8 cellular contexts compared by ENCODE assay signal in the genomic region with DNA sequence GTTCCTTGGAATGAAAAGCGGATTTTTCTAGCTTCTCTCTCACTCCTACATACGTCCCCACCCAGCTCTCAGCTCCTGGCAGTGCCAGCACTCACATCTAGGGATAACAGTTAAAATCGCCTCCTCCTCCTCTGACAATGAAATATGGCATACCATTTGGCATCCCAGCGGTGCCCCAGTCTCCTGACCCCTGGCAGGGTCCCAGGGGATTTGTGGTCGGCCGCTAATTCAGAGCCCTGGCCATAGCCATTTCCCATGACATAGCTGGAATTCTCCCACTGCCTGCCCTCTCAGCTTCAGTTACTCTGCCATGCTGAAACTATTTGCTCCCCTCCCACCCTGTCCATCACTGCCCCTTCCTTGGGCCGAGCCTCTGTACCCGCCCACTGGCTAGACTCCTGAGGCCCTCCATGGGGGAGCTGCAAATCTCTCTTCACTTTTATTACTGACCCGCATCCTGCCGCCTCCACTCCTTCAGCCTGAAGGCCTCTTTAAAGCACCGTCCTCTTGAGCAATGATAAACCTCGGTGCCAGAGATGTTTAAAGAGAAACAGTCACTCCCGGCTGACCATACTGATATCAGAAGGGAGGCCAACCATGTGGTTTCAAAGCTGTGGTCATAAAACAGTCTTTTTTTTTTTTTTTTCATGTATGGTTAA.
DNase-seq lines count a peak whose midpoint lies in the region; ATAC-seq and TF ChIP-seq lines count a peak whose summit lies in the region.

No MANE protein-coding gene starts in this region.

- no peaks in the 10 kb centered on the region for H3K27me3 Mint-ChIP-seq in activated naive CD4-positive, alpha-beta T cell treated with anti-CD3 and anti-CD28 coated beads for 36 hours (ENCODE audit: low read depth)

- H3K9me3 Mint-ChIP-seq in activated naive CD4-positive, alpha-beta T cell treated with anti-CD3 and anti-CD28 coated beads for 36 hours: peaks cover 18% of the 10 kb centered on the region

- TF ChIP-seq EP300 in Ishikawa (IDR thresholded peaks at IDR 0.05; ENCODE audit: borderline replicate concordance) (peak; percentile 97), upper lobe of left lung (IDR thresholded peaks at IDR 0.05) (no peak)

- H3K4me1 ChIP-seq in lower lobe of right lung (no peaks in the 10 kb centered on the region), upper lobe of left lung (no peaks in the 10 kb centered on the region)

- H3K4me3 Mint-ChIP-seq in activated naive CD4-positive, alpha-beta T cell treated with anti-CD3 and anti-CD28 coated beads for 36 hours: no peak overlapping the region

- H3K27ac ChIP-seq in lower lobe of right lung (no peak overlapping the region), upper lobe of left lung (peak overlapping the region; percentile 7 to 40 (median 18))

- ATAC-seq in lower lobe of right lung (peak; percentile 60 to 61), upper lobe of left lung (ENCODE audit: low FRiP score in 2 of 2) (peak; percentile 61 to 83), HG02798 (IDR thresholded peaks at IDR 0.05; ENCODE audit: poor library complexity, unreplicated experiment) (no peak)

- H3K27ac Mint-ChIP-seq in activated naive CD4-positive, alpha-beta T cell treated with anti-CD3 and anti-CD28 coated beads for 36 hours: no peak overlapping the region

- H3K36me3 Mint-ChIP-seq in activated naive CD4-positive, alpha-beta T cell treated with anti-CD3 and anti-CD28 coated beads for 36 hours (ENCODE audit: low read depth): no peaks in the 10 kb centered on the region

- H3K27me3 ChIP-seq in lower lobe of right lung (ENCODE audit: low read depth) (no peaks in the 10 kb centered on the region), upper lobe of left lung (no peaks in the 10 kb centered on the region)

- intact Hi-C loops in lower lobe of right lung (cut with DNase I): no loop called here
- intact Hi-C loops in activated naive CD4-positive, alpha-beta T cell treated with anti-CD3 and anti-CD28 coated beads for 36 hours (cut with micrococcal nuclease): no loop called here

- no peaks in the 10 kb centered on the region for H3K36me3 ChIP-seq in lower lobe of right lung
- no peaks in the 10 kb centered on the region for H3K36me3 ChIP-seq in upper lobe of left lung

- no peak for TF ChIP-seq POLR2A in upper lobe of left lung (IDR thresholded peaks at IDR 0.05)

- peak; percentile 94 for DNase-seq in dedifferentiated amniotic fluid mesenchymal stem cell (ENCODE audit: extremely low spot score)
- DNase-seq in lower lobe of right lung: no peak
- DNase-seq in upper lobe of left lung: no peak
- DNase-seq in stimulated activated CD4-positive, alpha-beta T cell treated with anti-CD3 and anti-CD28 coated beads, Interleukin-4, amount 100 ng/mL, for 4 hours: no peak
- no peak for DNase-seq in KBM-7
- no peak for DNase-seq in activated naive CD4-positive, alpha-beta T cell treated with anti-CD3 and anti-CD28 coated beads for 36 hours

- H3K4me1 Mint-ChIP-seq in activated naive CD4-positive, alpha-beta T cell treated with anti-CD3 and anti-CD28 coated beads for 36 hours (ENCODE audit: low read depth): no peaks in the 10 kb centered on the region

- TF ChIP-seq RAD21 in Ishikawa (IDR thresholded peaks at IDR 0.05; ENCODE audit: low read depth): no peak; the same call in 1 of the 2 replicates

- CTCF ChIA-PET in activated naive CD4-positive, alpha-beta T cell treated with anti-CD3 and anti-CD28 coated beads for 36 hours (lab: Charles Lee): no interaction called here

- no peak overlapping the region for H3K4me3 ChIP-seq in lower lobe of right lung
- no peak overlapping the region for H3K4me3 ChIP-seq in upper lobe of left lung

- TF ChIP-seq CTCF in lower lobe of right lung (IDR thresholded peaks at IDR 0.05) (no peak), upper lobe of left lung (IDR thresholded peaks at IDR 0.05) (no peak)

- H3K9me3 ChIP-seq in lower lobe of right lung (peaks cover 21% of the 10 kb centered on the region), upper lobe of left lung (peaks cover 4 to 21% (median 12%) of the 10 kb centered on the region in 4 donors)

- in situ Hi-C loops in KBM-7 (cut with MboI; ENCODE audit: low pct_unique_long_range_greater_than_20kb, low sequenced_read_pairs): no loop called here

- WGBS in upper lobe of left lung, 2 donors: 37 to 46% methylated on average over 13 of the region's 13 CpGs

TF ChIP-seq in Ishikawa, 13 proteins besides CTCF, POLR2A, EP300 and RAD21:
- no peak; the same call in 1 of the 2 replicates for TF ChIP-seq YY1 (IDR thresholded peaks at IDR 0.05; ENCODE audit: low read depth)
- TF ChIP-seq, protein P1, sequence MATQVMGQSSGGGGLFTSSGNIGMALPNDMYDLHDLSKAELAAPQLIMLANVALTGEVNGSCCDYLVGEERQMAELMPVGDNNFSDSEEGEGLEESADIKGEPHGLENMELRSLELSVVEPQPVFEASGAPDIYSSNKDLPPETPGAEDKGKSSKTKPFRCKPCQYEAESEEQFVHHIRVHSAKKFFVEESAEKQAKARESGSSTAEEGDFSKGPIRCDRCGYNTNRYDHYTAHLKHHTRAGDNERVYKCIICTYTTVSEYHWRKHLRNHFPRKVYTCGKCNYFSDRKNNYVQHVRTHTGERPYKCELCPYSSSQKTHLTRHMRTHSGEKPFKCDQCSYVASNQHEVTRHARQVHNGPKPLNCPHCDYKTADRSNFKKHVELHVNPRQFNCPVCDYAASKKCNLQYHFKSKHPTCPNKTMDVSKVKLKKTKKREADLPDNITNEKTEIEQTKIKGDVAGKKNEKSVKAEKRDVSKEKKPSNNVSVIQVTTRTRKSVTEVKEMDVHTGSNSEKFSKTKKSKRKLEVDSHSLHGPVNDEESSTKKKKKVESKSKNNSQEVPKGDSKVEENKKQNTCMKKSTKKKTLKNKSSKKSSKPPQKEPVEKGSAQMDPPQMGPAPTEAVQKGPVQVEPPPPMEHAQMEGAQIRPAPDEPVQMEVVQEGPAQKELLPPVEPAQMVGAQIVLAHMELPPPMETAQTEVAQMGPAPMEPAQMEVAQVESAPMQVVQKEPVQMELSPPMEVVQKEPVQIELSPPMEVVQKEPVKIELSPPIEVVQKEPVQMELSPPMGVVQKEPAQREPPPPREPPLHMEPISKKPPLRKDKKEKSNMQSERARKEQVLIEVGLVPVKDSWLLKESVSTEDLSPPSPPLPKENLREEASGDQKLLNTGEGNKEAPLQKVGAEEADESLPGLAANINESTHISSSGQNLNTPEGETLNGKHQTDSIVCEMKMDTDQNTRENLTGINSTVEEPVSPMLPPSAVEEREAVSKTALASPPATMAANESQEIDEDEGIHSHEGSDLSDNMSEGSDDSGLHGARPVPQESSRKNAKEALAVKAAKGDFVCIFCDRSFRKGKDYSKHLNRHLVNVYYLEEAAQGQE (IDR thresholded peaks at IDR 0.05; ENCODE audit: low read depth): no peak
- peak; percentile 95 for TF ChIP-seq TCF12 (IDR thresholded peaks at IDR 0.05; ENCODE audit: low read depth)
- peak; percentile 86; the same call in 1 of the 2 replicates for TF ChIP-seq FOXM1 (IDR thresholded peaks at IDR 0.05; ENCODE audit: borderline replicate concordance, low read depth)
- TF ChIP-seq TEAD4 (IDR thresholded peaks at IDR 0.05): peak; percentile 97
- TF ChIP-seq TAF1 (IDR thresholded peaks at IDR 0.05; ENCODE audit: low read depth): no peak; the same call in 1 of the 2 replicates
- TF ChIP-seq EGR1 (IDR thresholded peaks at IDR 0.05): peak; percentile 62
- TF ChIP-seq, protein P2, sequence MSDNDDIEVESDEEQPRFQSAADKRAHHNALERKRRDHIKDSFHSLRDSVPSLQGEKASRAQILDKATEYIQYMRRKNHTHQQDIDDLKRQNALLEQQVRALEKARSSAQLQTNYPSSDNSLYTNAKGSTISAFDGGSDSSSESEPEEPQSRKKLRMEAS (IDR thresholded peaks at IDR 0.05): peak; percentile 62
- TF ChIP-seq CEBPB (IDR thresholded peaks at IDR 0.05): peak; percentile 94
- peak; percentile 98 for TF ChIP-seq NFIC (IDR thresholded peaks at IDR 0.05)
- no peak; the same call in 1 of the 2 replicates for TF ChIP-seq ZBTB7A (IDR thresholded peaks at IDR 0.05; ENCODE audit: low read depth)
- TF ChIP-seq, protein P3, sequence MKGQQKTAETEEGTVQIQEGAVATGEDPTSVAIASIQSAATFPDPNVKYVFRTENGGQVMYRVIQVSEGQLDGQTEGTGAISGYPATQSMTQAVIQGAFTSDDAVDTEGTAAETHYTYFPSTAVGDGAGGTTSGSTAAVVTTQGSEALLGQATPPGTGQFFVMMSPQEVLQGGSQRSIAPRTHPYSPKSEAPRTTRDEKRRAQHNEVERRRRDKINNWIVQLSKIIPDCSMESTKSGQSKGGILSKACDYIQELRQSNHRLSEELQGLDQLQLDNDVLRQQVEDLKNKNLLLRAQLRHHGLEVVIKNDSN (IDR thresholded peaks at IDR 0.05): no peak
